Comparison of ENCODE assay signal across 18 cellular contexts in the genomic region with DNA sequence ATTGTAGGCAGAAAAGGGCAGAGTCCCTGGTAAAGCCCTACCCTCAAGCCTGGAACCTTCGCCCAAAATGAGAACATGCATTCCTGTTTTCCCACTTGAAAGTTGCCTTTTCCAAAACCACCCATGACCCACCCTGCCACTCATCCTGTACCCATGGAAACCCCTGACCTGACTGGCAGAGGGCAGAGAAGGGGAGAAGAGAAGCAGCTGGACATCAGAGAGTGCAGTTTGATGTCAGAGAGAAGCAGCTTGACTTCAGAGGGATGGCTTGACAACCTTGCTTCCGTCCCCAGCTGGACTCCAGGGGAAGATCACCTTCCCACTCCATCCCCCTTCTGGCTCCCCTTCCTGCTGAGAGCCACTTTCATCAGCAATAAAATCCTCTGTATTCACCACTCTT. TPM values are rescaled to one million over a fixed set of nuclear protein-coding genes. Genes with fewer than 3 reads are reported as not detected.
DNase-seq lines count a peak whose midpoint lies in the region; ATAC-seq, FAIRE-seq and TF ChIP-seq lines count a peak whose summit lies in the region.
"Had no signal": no experiment of that assay in that cellular context is flagged by ENCODE, and none has a peak within 500 bp of the region (broad histone marks: within the 10 kb centered on the region; RNA-seq: fewer than 3 reads in every experiment).

No MANE protein-coding gene starts in this region.

- no peaks in the 10 kb centered on the region for H3K36me3 ChIP-seq in GM12878 (ENCODE audit: control insufficient read depth in 2 of 2, insufficient read depth in 2 of 2, low read length in 1 of 2)
- H3K36me3 ChIP-seq in naive thymus-derived CD4-positive, alpha-beta T cell (ENCODE audit: control insufficient read depth in 2 of 3, insufficient read depth in 3 of 3, low read length in 3 of 3), result no peaks in the 10 kb centered on the region
- H3K36me3 ChIP-seq: BLaER1 had no signal

- H3K79me2 ChIP-seq in GM12878 (ENCODE audit: control insufficient read depth, insufficient read depth, low read length), result no peaks in the 10 kb centered on the region

- no TSS peak for BruUV-seq in GM12878 (replicated peaks; lab: Mats Ljungman, UMichigan)

- no peak overlapping the region for H3K9ac ChIP-seq in GM12878 (ENCODE audit: control insufficient read depth, insufficient read depth, low read length)
- H3K9ac ChIP-seq: BLaER1, GM23248 had no signal

- no peak for TF ChIP-seq CTCF in GM12878 (IDR thresholded peaks at IDR 0.05 in 2 of 3, conservative IDR thresholded peaks at IDR 0.05 in 1 of 3; ENCODE audit: control insufficient read depth in 2 of 3, extremely low read depth in 1 of 3, insufficient read depth in 1 of 3, low read depth in 3 of 3, low read length in 3 of 3)

- no peaks in the 10 kb centered on the region; the same call in 1 of the 2 replicates for H3K4me1 ChIP-seq in GM12878 (ENCODE audit: control insufficient read depth, insufficient read depth, low read length)
- no peaks in the 10 kb centered on the region for H3K4me1 ChIP-seq in naive thymus-derived CD4-positive, alpha-beta T cell (ENCODE audit: control insufficient read depth in 2 of 2, insufficient read depth in 2 of 2, low read length in 2 of 2)
- H3K4me1 ChIP-seq: Caco-2 had no signal

- H3K36me3 Mint-ChIP-seq in stimulated activated memory B cell treated with anti-CD40 and anti-IgM and Interleukin-4, amounts not matched to agents 10 μg/mL and 1 μg/mL and 100 μg/mL, for 72 hours, result no peaks in the 10 kb centered on the region
- H3K36me3 Mint-ChIP-seq in naive thymus-derived CD4-positive, alpha-beta T cell, result no peaks in the 10 kb centered on the region
- no peaks in the 10 kb centered on the region for H3K36me3 Mint-ChIP-seq in T-helper 17 cell (ENCODE audit: low read depth)
- H3K36me3 Mint-ChIP-seq: CD8-positive, alpha-beta memory T cell had no signal

- in situ Hi-C loops in GM12878 (cut with MboI), result no loop called here

- no peak overlapping the region for H3K4me3 ChIP-seq in GM12878
- no peak overlapping the region for H3K4me3 ChIP-seq in naive thymus-derived CD4-positive, alpha-beta T cell (ENCODE audit: low read length)
- H3K4me3 ChIP-seq: BLaER1, GM23248 had no signal

- peak overlapping the region; percentile 22 for H3K27ac Mint-ChIP-seq in stimulated activated memory B cell treated with anti-CD40 and anti-IgM and Interleukin-4, amounts not matched to agents 10 μg/mL and 1 μg/mL and 100 μg/mL, for 72 hours
- peak overlapping the region in 1 of 9 donors; percentile 21 for H3K27ac Mint-ChIP-seq in naive thymus-derived CD4-positive, alpha-beta T cell
- H3K27ac Mint-ChIP-seq in T-helper 17 cell, result no peak overlapping the region
- H3K27ac Mint-ChIP-seq: CD8-positive, alpha-beta memory T cell had no signal

- no peaks in the 10 kb centered on the region for H3K27me3 ChIP-seq in GM12878 (replicated peaks in 1 of 2; ENCODE audit: control insufficient read depth in 2 of 2, insufficient read depth in 2 of 2, low read length in 1 of 2)
- no peaks in the 10 kb centered on the region for H3K27me3 ChIP-seq in naive thymus-derived CD4-positive, alpha-beta T cell (ENCODE audit: control insufficient read depth in 2 of 2, insufficient read depth in 2 of 2, low read length in 2 of 2)
- H3K27me3 ChIP-seq: BLaER1 had no signal

- H3K4me3 Mint-ChIP-seq in stimulated activated memory B cell treated with anti-CD40 and anti-IgM and Interleukin-4, amounts not matched to agents 10 μg/mL and 1 μg/mL and 100 μg/mL, for 72 hours, result no peak overlapping the region
- H3K4me3 Mint-ChIP-seq in naive thymus-derived CD4-positive, alpha-beta T cell, result no peak overlapping the region
- H3K4me3 Mint-ChIP-seq in T-helper 17 cell, result no peak overlapping the region
- H3K4me3 Mint-ChIP-seq: CD8-positive, alpha-beta memory T cell had no signal

- ATAC-seq in GM12878, result no peak
- ATAC-seq in stimulated activated memory B cell treated with anti-CD40 and anti-IgM and Interleukin-4, amounts not matched to agents 10 μg/mL and 1 μg/mL and 100 μg/mL, for 72 hours, result no peak
- no peak for ATAC-seq in GM18520 (IDR thresholded peaks at IDR 0.05; ENCODE audit: unreplicated experiment)
- no peak for ATAC-seq in naive thymus-derived CD4-positive, alpha-beta T cell
- no peak for ATAC-seq in T-helper 17 cell
- ATAC-seq: HCT116 had no signal

- no peak overlapping the region for H3K27ac ChIP-seq in GM12878 (ENCODE audit: control insufficient read depth, insufficient read depth)
- H3K27ac ChIP-seq in naive thymus-derived CD4-positive, alpha-beta T cell (ENCODE audit: low read depth, low read length), result no peak overlapping the region
- H3K27ac ChIP-seq: 22Rv1, BLaER1, GM23248 had no signal

- no peak for TF ChIP-seq RAD21 in GM12878 (IDR thresholded peaks at IDR 0.05; ENCODE audit: insufficient read depth, low read depth, low read length)

- peaks cover 4% of the 10 kb centered on the region for H3K4me1 Mint-ChIP-seq in stimulated activated memory B cell treated with anti-CD40 and anti-IgM and Interleukin-4, amounts not matched to agents 10 μg/mL and 1 μg/mL and 100 μg/mL, for 72 hours
- H3K4me1 Mint-ChIP-seq in naive thymus-derived CD4-positive, alpha-beta T cell, result peaks cover 0 to 2% (median 0%) of the 10 kb centered on the region in 7 donors
- H3K4me1 Mint-ChIP-seq in T-helper 17 cell, result peaks cover 2% of the 10 kb centered on the region
- H3K4me1 Mint-ChIP-seq: CD8-positive, alpha-beta memory T cell had no signal

- SMC1A ChIA-PET in GM12878 (lab: Charles Lee; ENCODE audit: uncharacterized antibody, unreplicated experiment), result interaction anchor here (0.7 to 1.8 kb wide), 6 partner anchors 9 to 65 kb away, joined by 3 to 6 read pairs (median 3); no protein-coding TSS in a partner anchor

- 97% methylated on average over 2 of the region's 2 CpGs for WGBS in GM12878 (ENCODE audit: insufficient coverage, insufficient replicate concordance, low lambda C conversion rate, missing lambda C conversion rate)

- H3K4me2 ChIP-seq in GM12878 (ENCODE audit: control insufficient read depth, insufficient read depth), result no peak overlapping the region
- H3K4me2 ChIP-seq: BLaER1 had no signal

- TF ChIP-seq EP300 in GM12878 (IDR thresholded peaks at IDR 0.05; ENCODE audit: borderline replicate concordance in 1 of 2, control insufficient read depth in 1 of 2, low read depth in 2 of 2, low read length in 2 of 2), result no peak

- H3K9me3 Mint-ChIP-seq in stimulated activated memory B cell treated with anti-CD40 and anti-IgM and Interleukin-4, amounts not matched to agents 10 μg/mL and 1 μg/mL and 100 μg/mL, for 72 hours, result no peaks in the 10 kb centered on the region
- peaks cover 0 to 10% (median 1%) of the 10 kb centered on the region in 11 donors for H3K9me3 Mint-ChIP-seq in naive thymus-derived CD4-positive, alpha-beta T cell

- H2AFZ ChIP-seq in GM12878 (ENCODE audit: control insufficient read depth, low read depth, low read length), result no peak overlapping the region
- H2AFZ ChIP-seq: GM23248 had no signal

- RAD21 ChIA-PET in GM12878 (lab: Charles Lee; ENCODE audit: unreplicated experiment), result interaction anchor here (1.2 kb wide), 1 partner anchor 69 kb away, joined by 3 read pairs; no protein-coding TSS in a partner anchor

- CTCF ChIA-PET in GM12878 (lab: Yijun Ruan, JAX), result interaction anchor here (0.7 to 1.3 kb wide), 3 partner anchors 8 to 162 kb away, joined by 3 to 4 read pairs (median 3); no protein-coding TSS in a partner anchor
- CTCF ChIA-PET in naive thymus-derived CD4-positive, alpha-beta T cell (lab: Charles Lee), result no interaction called here

- intact Hi-C loops in GM12878 (cut with micrococcal nuclease; ENCODE audit: unreplicated experiment), result no loop called here
- intact Hi-C loops in naive thymus-derived CD4-positive, alpha-beta T cell (cut with micrococcal nuclease), result no loop called here

- FAIRE-seq in GM12878 (lab: Jason Lieb, UNC), result no peak
- FAIRE-seq: H54 had no signal

- POLR2A ChIA-PET in GM12878 (lab: Charles Lee), result no interaction called here
- POLR2A ChIA-PET in naive thymus-derived CD4-positive, alpha-beta T cell (lab: Charles Lee), result interaction anchor here (1.0 kb wide), 1 partner anchor 17 kb away, joined by 4 read pairs; no protein-coding TSS in a partner anchor

- no peaks in the 10 kb centered on the region for H3K27me3 Mint-ChIP-seq in stimulated activated memory B cell treated with anti-CD40 and anti-IgM and Interleukin-4, amounts not matched to agents 10 μg/mL and 1 μg/mL and 100 μg/mL, for 72 hours
- no peaks in the 10 kb centered on the region for H3K27me3 Mint-ChIP-seq in naive thymus-derived CD4-positive, alpha-beta T cell
- no peaks in the 10 kb centered on the region for H3K27me3 Mint-ChIP-seq in T-helper 17 cell
- H3K27me3 Mint-ChIP-seq: CD8-positive, alpha-beta memory T cell had no signal

- DNase-seq in NCI-H2029 (lab: John Stamatoyannopoulos, UW) (peak; percentile 33), NCI-H2029 treated with DMSO at 0.1 percent for 48 hours (lab: John Stamatoyannopoulos, UW) (no peak), NCI-H510A (lab: John Stamatoyannopoulos, UW) (peak; percentile 70), GM12878 (ENCODE audit: low read depth, low spot score) (no peak), T-helper 17 cell (no peak)
- DNase-seq in naive thymus-derived CD4-positive, alpha-beta T cell, result no peak
- DNase-seq: AML-193; Caco-2; CD8-positive, alpha-beta memory T cell; DND-41; GDM1; GM23248 had no signal

- H3K9me3 ChIP-seq in GM12878 (replicated peaks; ENCODE audit: control insufficient read depth, insufficient read depth, low read length) (no peaks in the 10 kb centered on the region; the same call in 2 of the 3 replicates), T-helper 17 cell (ENCODE audit: control insufficient read depth, low read length, poor library complexity, severe bottlenecking) (no peaks in the 10 kb centered on the region)
- no peaks in the 10 kb centered on the region for H3K9me3 ChIP-seq in naive thymus-derived CD4-positive, alpha-beta T cell (ENCODE audit: control insufficient read depth in 2 of 3, low read length in 3 of 3)

- no peak for TF ChIP-seq POLR2A in GM12878 (IDR thresholded peaks at IDR 0.05; ENCODE audit: low read depth, low read length)

- no peaks in the 10 kb centered on the region for H4K20me1 ChIP-seq in GM12878 (ENCODE audit: control insufficient read depth, insufficient read depth)
- H4K20me1 ChIP-seq: BLaER1 had no signal

RNA-seq across cellular contexts. Expression of gene GPCPD1, which starts 15.8 kb away (rescaled TPM):
- total RNA-seq in GM12878 (2013; cell fraction: nucleolus; rRNA removed), result 327 and 357 TPM in 2 replicates
- total RNA-seq in GM12878 (2014; rRNA removed), result 35.2 and 42.1 TPM in 2 replicates
- total RNA-seq in GM12878 (2014; rRNA removed; fragmentation: Illumina TruSeq; extraction: Trizol), result 46.3 and 49.8 TPM in 2 replicates
- total RNA-seq in GM12878 (2021), result 55.0 and 59.4 TPM in 2 replicates
- polyA plus RNA-seq in GM12878 (2011; ENCODE audit: low read depth), result 38.8 TPM
- polyA plus RNA-seq in GM12878 (2011; rRNA removed), result 87.4 and 116 TPM in 2 replicates
- 26.8 and 34.0 TPM in 2 replicates for polyA plus RNA-seq in GM12878 (2011; cell fraction: cytosol; rRNA removed)
- polyA plus RNA-seq in GM12878 (2011; cell fraction: nucleus; rRNA removed), result 94.3 and 132 TPM in 2 replicates
- polyA plus RNA-seq in GM12878 (2012), result 48.8 and 69.8 TPM in 2 replicates
- polyA plus RNA-seq in GM12878 (2014; fragmentation: Illumina TruSeq; extraction: Trizol), result 38.2 and 55.0 TPM in 2 replicates
- polyA plus RNA-seq in GM12878 (2014; fragmentation: Nextera tagmentation; extraction: Ambion mirVana), result 10 to 100 TPM; 14.5 to 14.6 TPM
- 29.2 and 34.3 TPM in 2 replicates for polyA plus RNA-seq in GM12878 (2014; rRNA removed)
- polyA plus RNA-seq in GM12878 (2016; fragmentation: Nextera tagmentation; extraction: Ambion mirVana), result 10 to 100 TPM; 46.2 to 49.2 TPM
- polyA minus RNA-seq in GM12878 (2011; rRNA and poly(A)+ RNA removed), result 45.8 and 63.5 TPM in 2 replicates
- 13.2 and 23.1 TPM in 2 replicates for polyA minus RNA-seq in GM12878 (2011; cell fraction: cytosol; rRNA and poly(A)+ RNA removed)
- polyA minus RNA-seq in GM12878 (2011; cell fraction: nucleus; rRNA and poly(A)+ RNA removed), result 42.9 and 56.6 TPM in 2 replicates
- total RNA-seq in naive thymus-derived CD4-positive, alpha-beta T cell, result 100 to 1,000 TPM in 2 of 5 experiments, 10 to 100 TPM in 3; 27.9 to 208 (median 76.5) TPM
- polyA plus RNA-seq in naive thymus-derived CD4-positive, alpha-beta T cell, result 10 to 100 TPM; 24.8 to 37.1 TPM
- 100 to 1,000 TPM in 1 of 2 donors, 10 to 100 TPM in 1; 92.7 to 128 TPM for total RNA-seq in T-helper 17 cell

Comparison
In these comparisons a context has a peak if more than half of its experiments do, and no peak if none do; other contexts are left out.
1. DNase-seq: peak in NCI-H2029 (single experiment) and NCI-H510A (single experiment); none in NCI-H2029 treated with DMSO at 0.1 percent for 48 hours (single experiment), GM12878 (single experiment), naive thymus-derived CD4-positive, alpha-beta T cell (0 of 9) and T-helper 17 cell (0 of 3).